ENCODE assay signal across 30 cellular contexts in the genomic region with DNA sequence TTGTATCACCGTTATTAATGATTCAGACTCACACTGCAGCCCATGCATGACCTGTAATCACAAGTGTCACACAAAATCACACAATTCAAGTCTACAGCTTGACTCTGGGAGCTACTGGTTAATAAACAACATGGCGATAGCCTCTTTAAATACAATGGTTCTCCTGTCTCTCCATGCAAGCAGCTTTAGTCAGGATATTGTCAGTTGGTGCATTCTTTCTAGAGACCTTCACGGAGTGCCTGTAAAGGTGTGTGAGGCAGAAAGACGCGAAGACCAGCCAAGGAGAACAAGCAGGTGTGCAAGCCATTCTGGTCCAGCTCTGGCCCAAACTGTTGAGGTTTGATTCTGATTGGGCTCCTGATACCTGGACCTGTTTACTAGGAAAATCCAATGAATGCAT.
"Had no signal": no experiment of that assay in that cellular context is flagged by ENCODE, and none has a peak within 500 bp of the region (broad histone marks: within the 10 kb centered on the region; RNA-seq: fewer than 3 reads in every experiment).

No MANE protein-coding gene starts in this region.

- H3K27ac ChIP-seq: brain microvascular endothelial cell, SJCRH30, SK-N-MC had no signal

- ATAC-seq: activated CD4-positive, alpha-beta T cell treated with anti-CD3 and anti-CD28 coated beads for 36 hours; activated CD4-positive, CD25-positive, alpha-beta regulatory T cell treated with anti-CD3 and anti-CD28 coated beads, Interleukin-2, amount 50 U/mL, for 24 hours; activated CD8-positive, alpha-beta T cell treated with anti-CD3 and anti-CD28 coated beads, Interleukin-2, amount 10 ng/mL, durations not matched to agents 7 days and 5 days; activated T-cell treated with anti-CD3 and anti-CD28 coated beads, Interleukin-2, amount 50 U/mL, for 4 hours; Panc1 had no signal

- H3K4me3 Mint-ChIP-seq: activated CD4-positive, alpha-beta T cell treated with anti-CD3 and anti-CD28 coated beads for 36 hours; activated CD4-positive, alpha-beta T cell treated with anti-CD3 and anti-CD28 coated beads, Interleukin-2, amount 10 ng/mL, durations not matched to agents 7 days and 5 days; activated CD8-positive, alpha-beta T cell treated with anti-CD3 and anti-CD28 coated beads, Interleukin-2, amount 10 ng/mL, durations not matched to agents 7 days and 5 days; activated naive CD4-positive, alpha-beta T cell treated with anti-CD3 and anti-CD28 coated beads, Interleukin-2, amount 10 ng/mL, durations not matched to agents 7 days and 5 days; activated naive CD8-positive, alpha-beta T cell treated with anti-CD3 and anti-CD28 coated beads for 36 hours; activated T-cell treated with anti-CD3 and anti-CD28 coated beads, Interleukin-2, amount 50 U/mL, for 4 hours; activated T-helper 1 cell treated with anti-CD3 and anti-CD28 coated beads, Interleukin-12 subunit alpha, Interleukin-12 subunit beta, Interleukin-2, Interleukin-4 antibody, amounts not matched to agents 30 ng/mL and 10 ng/mL and 1 ng/mL, durations not matched to agents 14 hours and 24 hours and 36 hours had no signal

- H3K27me3 ChIP-seq: brain microvascular endothelial cell, MG63, SJCRH30 had no signal

- H3K27me3 Mint-ChIP-seq: activated CD4-positive, alpha-beta T cell treated with anti-CD3 and anti-CD28 coated beads for 36 hours; activated CD4-positive, alpha-beta T cell treated with anti-CD3 and anti-CD28 coated beads, Interleukin-2, amount 10 ng/mL, durations not matched to agents 7 days and 5 days; activated naive CD4-positive, alpha-beta T cell treated with anti-CD3 and anti-CD28 coated beads, Interleukin-2, amount 10 ng/mL, durations not matched to agents 7 days and 5 days; activated naive CD8-positive, alpha-beta T cell treated with anti-CD3 and anti-CD28 coated beads for 36 hours had no signal

- FAIRE-seq: TTC549 had no signal

- H3K27ac Mint-ChIP-seq: activated CD4-positive, alpha-beta T cell treated with anti-CD3 and anti-CD28 coated beads for 36 hours; activated CD4-positive, alpha-beta T cell treated with anti-CD3 and anti-CD28 coated beads, Interleukin-2, amount 10 ng/mL, durations not matched to agents 7 days and 5 days; activated CD8-positive, alpha-beta T cell treated with anti-CD3 and anti-CD28 coated beads, Interleukin-2, amount 10 ng/mL, durations not matched to agents 7 days and 5 days; activated naive CD4-positive, alpha-beta T cell treated with anti-CD3 and anti-CD28 coated beads, Interleukin-2, amount 10 ng/mL, durations not matched to agents 7 days and 5 days; activated naive CD8-positive, alpha-beta T cell treated with anti-CD3 and anti-CD28 coated beads for 36 hours; activated T-helper 1 cell treated with anti-CD3 and anti-CD28 coated beads, Interleukin-12 subunit alpha, Interleukin-12 subunit beta, Interleukin-2, Interleukin-4 antibody, amounts not matched to agents 30 ng/mL and 10 ng/mL and 1 ng/mL, durations not matched to agents 14 hours and 24 hours and 36 hours had no signal

- H3K36me3 ChIP-seq: brain microvascular endothelial cell, MG63, SJCRH30 had no signal

- H3K4me3 ChIP-seq: MG63, SJCRH30, SK-N-MC had no signal

- DNase-seq: activated CD4-positive, alpha-beta T cell treated with anti-CD3 and anti-CD28 coated beads for 36 hours; activated CD4-positive, alpha-beta T cell treated with anti-CD3 and anti-CD28 coated beads, Interleukin-2, amount 10 ng/mL, durations not matched to agents 7 days and 5 days; activated CD4-positive, alpha-beta T cell treated with anti-CD3 and anti-CD28 coated beads, Interleukin-2, amount 50 U/mL, for 48 hours; activated CD8-positive, alpha-beta T cell treated with anti-CD3 and anti-CD28 coated beads, Interleukin-2, amount 10 ng/mL, durations not matched to agents 7 days and 5 days; activated gamma-delta T cell treated with Interleukin-2 at 50 U/mL for 16 hours; activated naive CD4-positive, alpha-beta T cell treated with anti-CD3 and anti-CD28 coated beads, Interleukin-2, amount 10 ng/mL, durations not matched to agents 7 days and 5 days; activated naive CD8-positive, alpha-beta T cell treated with anti-CD3 and anti-CD28 coated beads for 36 hours; activated T-cell treated with anti-CD3 and anti-CD28 coated beads for 4 hours; activated T-cell treated with anti-CD3 and anti-CD28 coated beads, Interleukin-2, amount 50 U/mL, for 4 hours; amniotic stem cell; aorta; brain microvascular endothelial cell; central memory CD4-positive, alpha-beta T cell; Kasumi-1; MG63; NCI-H1048; NCI-H1105 treated with DMSO at 0.1 percent for 48 hours; NCI-H1436; NCI-H1694; NCI-H1930; NCI-H2081 treated with DMSO at 0.1 percent for 48 hours; NCI-H226; NCI-H524 treated with DMSO at 0.1 percent for 48 hours; SHP77; SJCRH30 had no signal

- H3K9me3 ChIP-seq: MG63, SJCRH30 had no signal

- H3K4me1 ChIP-seq: SJCRH30 had no signal

- H3K9me3 Mint-ChIP-seq: activated CD4-positive, alpha-beta T cell treated with anti-CD3 and anti-CD28 coated beads, Interleukin-2, amount 10 ng/mL, durations not matched to agents 7 days and 5 days; activated naive CD4-positive, alpha-beta T cell treated with anti-CD3 and anti-CD28 coated beads, Interleukin-2, amount 10 ng/mL, durations not matched to agents 7 days and 5 days; activated naive CD8-positive, alpha-beta T cell treated with anti-CD3 and anti-CD28 coated beads for 36 hours; activated T-cell treated with anti-CD3 and anti-CD28 coated beads, Interleukin-2, amount 50 U/mL, for 4 hours; activated T-helper 1 cell treated with anti-CD3 and anti-CD28 coated beads, Interleukin-12 subunit alpha, Interleukin-12 subunit beta, Interleukin-2, Interleukin-4 antibody, amounts not matched to agents 30 ng/mL and 10 ng/mL and 1 ng/mL, durations not matched to agents 14 hours and 24 hours and 36 hours had no signal
